ENCODE assay signal across 9 cellular contexts in genomic region chr13:21010621-21011020, GRCh38. TPM values are rescaled to one million over a fixed set of nuclear protein-coding genes. Genes with fewer than 3 reads are reported as not detected.
DNase-seq lines count a peak whose midpoint lies in the region; ATAC-seq and TF ChIP-seq lines count a peak whose summit lies in the region.
"Had no signal": no experiment of that assay in that cellular context is flagged by ENCODE, and none has a peak within 500 bp of the region (broad histone marks: within the 10 kb centered on the region; RNA-seq: fewer than 3 reads in every experiment).

No MANE protein-coding gene starts in this region.

- ATAC-seq in heart left ventricle (no peak), HG03460 (IDR thresholded peaks at IDR 0.05; ENCODE audit: unreplicated experiment) (no peak), GM21619 (IDR thresholded peaks at IDR 0.05; ENCODE audit: unreplicated experiment) (no peak), GM21381 (IDR thresholded peaks at IDR 0.05; ENCODE audit: unreplicated experiment) (no peak)
- ATAC-seq in activated naive CD8-positive, alpha-beta T cell treated with anti-CD3 and anti-CD28 coated beads, Interleukin-2, amount 10 ng/mL, durations not matched to agents 7 days and 5 days (ENCODE audit: low read depth), result peak; percentile 50

- peaks cover 11% of the 10 kb centered on the region for H3K4me1 Mint-ChIP-seq in activated naive CD8-positive, alpha-beta T cell treated with anti-CD3 and anti-CD28 coated beads, Interleukin-2, amount 10 ng/mL, durations not matched to agents 7 days and 5 days

- H3K9me3 Mint-ChIP-seq in activated naive CD8-positive, alpha-beta T cell treated with anti-CD3 and anti-CD28 coated beads, Interleukin-2, amount 10 ng/mL, durations not matched to agents 7 days and 5 days, result peaks cover 6% of the 10 kb centered on the region
- H3K9me3 Mint-ChIP-seq: activated B cell treated with CpG ODN at 0.5 μM for 24 hours had no signal

- no peak overlapping the region for H3K4me3 Mint-ChIP-seq in activated naive CD8-positive, alpha-beta T cell treated with anti-CD3 and anti-CD28 coated beads, Interleukin-2, amount 10 ng/mL, durations not matched to agents 7 days and 5 days
- H3K4me3 Mint-ChIP-seq: activated B cell treated with CpG ODN at 0.5 μM for 24 hours had no signal

- no peak for TF ChIP-seq CTCF in left ventricle myocardium inferior (IDR thresholded peaks at IDR 0.05; ENCODE audit: borderline replicate concordance)
- no peak for TF ChIP-seq CTCF in heart left ventricle (IDR thresholded peaks at IDR 0.05)
- no peak for TF ChIP-seq CTCF in liver (IDR thresholded peaks at IDR 0.05; ENCODE audit: low read depth, low read length, missing input control)
- no peak for TF ChIP-seq CTCF in thyroid gland (IDR thresholded peaks at IDR 0.05)

- WGBS in heart left ventricle, 4 donors, result 25 to 44% (median 32%) methylated on average over 1 of the region's 1 CpG
- WGBS in liver, result 35% methylated on average over 1 of the region's 1 CpG
- WGBS in thyroid gland, 2 donors, result 56 to 67% methylated on average over 1 of the region's 1 CpG

- H3K4me3 ChIP-seq in left ventricle myocardium inferior, result no peak overlapping the region
- no peak overlapping the region for H3K4me3 ChIP-seq in heart left ventricle
- no peak overlapping the region for H3K4me3 ChIP-seq in liver (ENCODE audit: low read depth in 1 of 3, low read length in 3 of 3)
- no peak overlapping the region for H3K4me3 ChIP-seq in thyroid gland (replicated peaks in 1 of 3)

- H3K9ac ChIP-seq in liver (ENCODE audit: low read depth in 1 of 2, low read length in 2 of 2), result no peak overlapping the region

- TF ChIP-seq RAD21 in liver (IDR thresholded peaks at IDR 0.05), result no peak

- H3K27ac ChIP-seq in left ventricle myocardium inferior (replicated peaks) (peak overlapping the region; percentile 31), heart left ventricle (peak overlapping the region in 1 of 12 donors; percentile 43), liver (ENCODE audit: low read depth in 1 of 2, low read length in 2 of 2) (no peak overlapping the region), thyroid gland (peak overlapping the region; percentile 85 to 90 (median 85))

- no peaks in the 10 kb centered on the region for H3K27me3 ChIP-seq in left ventricle myocardium inferior (ENCODE audit: low read depth)
- H3K27me3 ChIP-seq in heart left ventricle, result no peaks in the 10 kb centered on the region
- H3K27me3 ChIP-seq in liver (ENCODE audit: control insufficient read depth in 4 of 4, insufficient read depth in 4 of 4, low read length in 3 of 4), result no peaks in the 10 kb centered on the region
- no peaks in the 10 kb centered on the region for H3K27me3 ChIP-seq in thyroid gland

- no peaks in the 10 kb centered on the region for H3K36me3 ChIP-seq in left ventricle myocardium inferior
- peaks cover 0 to 2% (median 0%) of the 10 kb centered on the region in 9 donors for H3K36me3 ChIP-seq in heart left ventricle
- H3K36me3 ChIP-seq in liver (ENCODE audit: control insufficient read depth in 4 of 4, insufficient read depth in 3 of 4, low read depth in 1 of 4, low read length in 3 of 4), result no peaks in the 10 kb centered on the region
- H3K36me3 ChIP-seq in thyroid gland, result no peaks in the 10 kb centered on the region

- H3K9me3 ChIP-seq in left ventricle myocardium inferior (replicated peaks), result no peaks in the 10 kb centered on the region
- H3K9me3 ChIP-seq in heart left ventricle, result no peaks in the 10 kb centered on the region
- H3K9me3 ChIP-seq in liver (ENCODE audit: control insufficient read depth in 4 of 4, low read length in 3 of 4), result no peaks in the 10 kb centered on the region
- H3K9me3 ChIP-seq in thyroid gland, result no peaks in the 10 kb centered on the region

- TF ChIP-seq POLR2A in heart left ventricle (IDR thresholded peaks at IDR 0.05) (no peak), thyroid gland (IDR thresholded peaks at IDR 0.05) (no peak)

- DNase-seq in left ventricle myocardium inferior (no peak), heart left ventricle (no peak), thyroid gland (no peak)
- no peak for DNase-seq in activated naive CD8-positive, alpha-beta T cell treated with anti-CD3 and anti-CD28 coated beads, Interleukin-2, amount 10 ng/mL, durations not matched to agents 7 days and 5 days
- DNase-seq: activated B cell treated with CpG ODN at 0.5 μM for 24 hours had no signal

- peak overlapping the region; percentile 66 for H3K27ac Mint-ChIP-seq in activated naive CD8-positive, alpha-beta T cell treated with anti-CD3 and anti-CD28 coated beads, Interleukin-2, amount 10 ng/mL, durations not matched to agents 7 days and 5 days
- H3K27ac Mint-ChIP-seq: activated B cell treated with CpG ODN at 0.5 μM for 24 hours had no signal

- H3K27me3 Mint-ChIP-seq in activated naive CD8-positive, alpha-beta T cell treated with anti-CD3 and anti-CD28 coated beads, Interleukin-2, amount 10 ng/mL, durations not matched to agents 7 days and 5 days, result peaks cover 3% of the 10 kb centered on the region
- H3K27me3 Mint-ChIP-seq: activated B cell treated with CpG ODN at 0.5 μM for 24 hours had no signal

- peaks cover 93% of the 10 kb centered on the region for H3K4me1 ChIP-seq in left ventricle myocardium inferior
- H3K4me1 ChIP-seq in heart left ventricle, result peaks cover 12 to 91% (median 68%) of the 10 kb centered on the region in 12 donors
- H3K4me1 ChIP-seq in liver (ENCODE audit: control insufficient read depth in 4 of 4, insufficient read depth in 4 of 4, low read length in 3 of 4), result peaks cover 8 to 32% (median 26%) of the 10 kb centered on the region in 4 donors
- peaks cover 62 to 83% of the 10 kb centered on the region in 2 donors for H3K4me1 ChIP-seq in thyroid gland

- intact Hi-C loops in left ventricle myocardium inferior (cut with micrococcal nuclease) (no loop called here), heart left ventricle (cut with DNase I) (no loop called here), thyroid gland (cut with DNase I) (no loop called here)

- peaks cover 2% of the 10 kb centered on the region for H3K36me3 Mint-ChIP-seq in activated naive CD8-positive, alpha-beta T cell treated with anti-CD3 and anti-CD28 coated beads, Interleukin-2, amount 10 ng/mL, durations not matched to agents 7 days and 5 days

- POLR2A ChIA-PET in activated naive CD8-positive, alpha-beta T cell treated with anti-CD3 and anti-CD28 coated beads, Interleukin-2, amount 10 ng/mL, durations not matched to agents 7 days and 5 days (lab: Charles Lee), result interaction anchor here (0.5 to 0.6 kb wide), 2 partner anchors 49 to 775 kb away, joined by 3 read pairs; no protein-coding TSS in a partner anchor

TF ChIP-seq in liver, 16 proteins besides CTCF, POLR2A, EP300 and RAD21:
- TF ChIP-seq SP1 (IDR thresholded peaks at IDR 0.05) (peak; percentile 73), RXRA (IDR thresholded peaks at IDR 0.05) (peak in 1 of 2 donors; percentile 12), YY1 (IDR thresholded peaks at IDR 0.05) (no peak), JUND (IDR thresholded peaks at IDR 0.05) (no peak)

RNA-seq across cellular contexts. Expression of gene LATS2, which starts 50.8 kb away (rescaled TPM):
- 20.2 TPM for total RNA-seq in left ventricle myocardium inferior
- total RNA-seq in heart left ventricle, result 10 to 100 TPM; 16.6 to 35.6 (median 27.1) TPM
- polyA plus RNA-seq in heart left ventricle, result 10 to 100 TPM in 1 of 2 donors, 1 to 10 TPM in 1; 7.8 to 22.9 TPM
- 1 to 10 TPM; 2.3 to 2.4 TPM for total RNA-seq in activated naive CD8-positive, alpha-beta T cell treated with anti-CD3 and anti-CD28 coated beads, Interleukin-2, amount 10 ng/mL, durations not matched to agents 7 days and 5 days
- total RNA-seq in liver, result 1 to 10 TPM; 4.1 to 7.0 TPM
- polyA plus RNA-seq in liver, result 1 to 10 TPM; 1.6 to 4.7 TPM
- 10 to 100 TPM; 33.0 to 69.6 (median 37.5) TPM for total RNA-seq in thyroid gland

Comparison
In these comparisons a context has a peak if more than half of its experiments do, and no peak if none do; other contexts are left out.
1. H3K27ac ChIP-seq: peak in left ventricle myocardium inferior (single experiment) and thyroid gland (3 of 3); none in liver (0 of 2).